In genomic region chr12:57019983-57020719, GRCh38 we compare ENCODE assay signal across 22 cellular contexts. TPM values are rescaled to one million over a fixed set of nuclear protein-coding genes. Genes with fewer than 3 reads are reported as not detected.
"Had no signal": no experiment of that assay in that cellular context is flagged by ENCODE, and none has a peak within 500 bp of the region (broad histone marks: within the 10 kb centered on the region; RNA-seq: fewer than 3 reads in every experiment).

No MANE protein-coding gene starts in this region.

- H3K9me3 Mint-ChIP-seq: activated B cell treated with CpG ODN at 0.5 μM for 24 hours; activated T-cell treated with anti-CD3 and anti-CD28 coated beads, Interleukin-2, amount 50 U/mL, for 72 hours; endodermal cell; immature natural killer cell; nephron had no signal

- H3K27me3 ChIP-seq: body of pancreas, transverse colon had no signal

- H3K36me3 ChIP-seq: esophagus muscularis mucosa, spleen, transverse colon had no signal

- H3K4me2 ChIP-seq: SK-N-SH had no signal

- H3K9me3 ChIP-seq: body of pancreas, esophagus muscularis mucosa, psoas muscle, SK-N-SH, spleen, transverse colon had no signal

- ATAC-seq: activated T-cell treated with anti-CD3 and anti-CD28 coated beads, Interleukin-2, amount 50 U/mL, for 72 hours; body of pancreas; left colon; psoas muscle; sciatic nerve had no signal

- H3K4me3 Mint-ChIP-seq: activated B cell treated with CpG ODN at 0.5 μM for 24 hours; activated T-cell treated with anti-CD3 and anti-CD28 coated beads, Interleukin-2, amount 50 U/mL, for 72 hours; endodermal cell; immature natural killer cell; nephron had no signal

- H3K27me3 Mint-ChIP-seq: activated B cell treated with CpG ODN at 0.5 μM for 24 hours had no signal

- H3K27ac Mint-ChIP-seq: activated B cell treated with CpG ODN at 0.5 μM for 24 hours; activated T-cell treated with anti-CD3 and anti-CD28 coated beads, Interleukin-2, amount 50 U/mL, for 72 hours; endodermal cell; immature natural killer cell had no signal

- H3K9ac ChIP-seq: SK-N-SH had no signal

- H3K4me3 ChIP-seq: body of pancreas, esophagus muscularis mucosa, psoas muscle, spleen, transverse colon had no signal

- H3K4me1 ChIP-seq: body of pancreas, psoas muscle had no signal

- H3K4me1 Mint-ChIP-seq: immature natural killer cell had no signal

- H3K27ac ChIP-seq: body of pancreas, esophagus muscularis mucosa, psoas muscle had no signal

- DNase-seq: activated B cell treated with CpG ODN at 0.5 μM for 24 hours; activated CD4-positive, alpha-beta T cell treated with anti-CD3 and anti-CD28 coated beads, Interleukin-2, amount 50 U/mL, for 4 hours; activated gamma-delta T cell treated with Interleukin-2 at 50 U/mL for 16 hours; activated T-cell treated with anti-CD3 and anti-CD28 coated beads, Interleukin-2, amount 50 U/mL, for 72 hours; body of pancreas; cerebellar nuclear complex; endodermal cell; glutamatergic neuron; immature natural killer cell; left colon; psoas muscle; SK-N-SH; spleen; stimulated activated CD4-positive, alpha-beta T cell treated with anti-CD3 and anti-CD28 coated beads, Interleukin-2, amount 100 ng/mL, for 24 hours; substantia nigra; transverse colon had no signal

- H3K9me2 ChIP-seq: SK-N-SH had no signal

- H3K36me3 Mint-ChIP-seq: immature natural killer cell had no signal

RNA-seq across cellular contexts. Expression of gene TAC3, which starts 3.8 kb away (rescaled TPM):
- total RNA-seq: activated B cell treated with CpG ODN at 0.5 μM for 24 hours, body of pancreas, dermis microvascular lymphatic vessel endothelial cell, esophagus muscularis mucosa, lung microvascular endothelial cell, omental fat pad, psoas muscle, sciatic nerve, spleen had no signal
- polyA plus RNA-seq: immature natural killer cell, SK-N-SH had no signal

RNA-seq across cellular contexts. Expression of gene MYO1A, which starts 29.8 kb away (rescaled TPM):
- total RNA-seq: lung microvascular endothelial cell had no signal
- polyA plus RNA-seq: immature natural killer cell, SK-N-SH had no signal
